In the genomic region with DNA sequence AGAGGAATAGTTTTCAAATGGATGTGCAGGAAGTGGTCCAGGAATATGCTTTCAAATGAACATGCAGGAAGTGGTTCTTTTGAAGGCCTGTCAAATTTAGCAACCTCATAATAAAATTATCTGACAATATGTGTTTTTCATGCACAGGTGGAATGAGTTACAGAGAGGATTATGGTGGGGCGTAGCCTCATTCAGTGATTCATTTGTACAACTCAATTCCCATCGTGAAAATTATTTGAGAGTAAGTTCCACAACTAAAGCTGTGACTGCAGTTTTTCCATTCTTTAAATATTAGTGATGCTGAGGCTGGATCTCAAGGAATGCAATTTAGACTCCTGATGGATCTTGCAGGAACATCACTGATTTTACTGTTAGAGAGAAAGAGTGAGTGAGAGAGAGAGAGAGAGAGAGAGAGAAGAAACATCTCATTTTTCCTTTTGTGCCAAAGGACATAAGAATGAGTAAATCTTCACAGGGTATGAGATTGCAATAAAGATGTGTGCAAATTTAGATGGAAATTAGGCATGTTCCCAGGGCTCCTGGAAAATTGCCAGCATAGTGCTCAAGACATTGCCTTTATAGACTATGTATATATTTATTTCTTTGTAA, we compare ENCODE assay signal across 22 cellular contexts.
DNase-seq lines count a peak whose midpoint lies in the region; FAIRE-seq and TF ChIP-seq lines count a peak whose summit lies in the region.
"Had no signal": no experiment of that assay in that cellular context is flagged by ENCODE, and none has a peak within 500 bp of the region (broad histone marks: within the 10 kb centered on the region; RNA-seq: fewer than 3 reads in every experiment).

No MANE protein-coding gene starts in this region.

- H3K4me2 ChIP-seq in SK-N-SH (no peak overlapping the region), hepatocyte (no peak overlapping the region)

- TF ChIP-seq CTCF in AG10803 (conservative IDR thresholded peaks at IDR 0.05; ENCODE audit: low read length) (0 out of 2 replicates have a peak, but pooled peaks have one; percentile 1), SK-N-SH (IDR thresholded peaks at IDR 0.05) (no peak), hepatocyte (IDR thresholded peaks at IDR 0.05; ENCODE audit: poor library complexity) (no peak), BE2C (IDR thresholded peaks at IDR 0.05; ENCODE audit: low read depth, low read length) (no peak), Caco-2 (IDR thresholded peaks at IDR 0.05; ENCODE audit: insufficient read depth in 1 of 2, low read depth in 1 of 2, low read length in 1 of 2, severe bottlenecking in 1 of 2, unreplicated experiment in 1 of 2) (no peak)

- no peak overlapping the region for H2AFZ ChIP-seq in SK-N-SH (ENCODE audit: low read depth)
- no peak overlapping the region for H2AFZ ChIP-seq in hepatocyte

- WGBS in SK-N-SH (ENCODE audit: low lambda C conversion rate): 17% methylated on average over 2 of the region's 2 CpGs
- 62% methylated on average over 2 of the region's 2 CpGs for whole genome bisulfite sequencing in hepatocyte (ENCODE audit: low lambda C conversion rate, missing lambda C conversion rate)

- POLR2A ChIA-PET in SK-N-SH (lab: Yijun Ruan, JAX): no interaction called here
- POLR2A ChIA-PET in Caco-2 (lab: Charles Lee): no interaction called here

- no peaks in the 10 kb centered on the region for H3K9me3 Mint-ChIP-seq in Caco-2 (ENCODE audit: unreplicated experiment)
- H3K9me3 Mint-ChIP-seq: activated T-helper 2 cell treated with anti-CD3 and anti-CD28 coated beads, Interferon-gamma antibody, Interleukin-2, Interleukin-4, amounts not matched to agents 10 μg/mL and 5 μg/mL and 100 μg/mL, durations not matched to agents 14 hours and 24 hours and 36 hours; effector memory CD8-positive, alpha-beta T cell had no signal

- H3K4me1 ChIP-seq in SK-N-SH (ENCODE audit: control insufficient read depth in 1 of 2, insufficient read depth in 2 of 2, low read depth in 1 of 2, low read length in 1 of 2) (no peaks in the 10 kb centered on the region; a peak in 1 of 4 replicates), hepatocyte (ENCODE audit: insufficient read depth) (no peaks in the 10 kb centered on the region), BE2C (no peaks in the 10 kb centered on the region), Caco-2 (no peaks in the 10 kb centered on the region)
- H3K4me1 ChIP-seq: esophagus muscularis mucosa, prostate gland, SJSA1 had no signal

- peak overlapping the region; percentile 9; a peak in 2 of 4 replicates for H3K27ac ChIP-seq in SK-N-SH (ENCODE audit: low read depth in 2 of 2, low read length in 1 of 2)
- no peak overlapping the region for H3K27ac ChIP-seq in hepatocyte
- H3K27ac ChIP-seq: esophagus muscularis mucosa, prostate gland, SJSA1, VCaP had no signal

- H3K79me2 ChIP-seq in SK-N-SH (ENCODE audit: insufficient read depth) (no peaks in the 10 kb centered on the region), hepatocyte (no peaks in the 10 kb centered on the region)

- H4K20me1 ChIP-seq in SK-N-SH (ENCODE audit: insufficient read depth): no peaks in the 10 kb centered on the region
- H4K20me1 ChIP-seq in hepatocyte (ENCODE audit: insufficient read depth, poor library complexity, severe bottlenecking): no peaks in the 10 kb centered on the region

- H3K9me2 ChIP-seq in SK-N-SH (no peaks in the 10 kb centered on the region), hepatocyte (replicated peaks; ENCODE audit: insufficient read depth) (no peaks in the 10 kb centered on the region)

- peak; percentile 11 to 41; a peak in 2 of 4 replicates for TF ChIP-seq EP300 in SK-N-SH (IDR thresholded peaks at IDR 0.05; ENCODE audit: borderline replicate concordance in 1 of 2, low read depth in 1 of 2, low read length in 1 of 2)

- H3K4me3 Mint-ChIP-seq in Caco-2 (ENCODE audit: unreplicated experiment): no peak overlapping the region
- H3K4me3 Mint-ChIP-seq: activated naive CD8-positive, alpha-beta T cell treated with anti-CD3 and anti-CD28 coated beads for 36 hours; effector memory CD8-positive, alpha-beta T cell had no signal

- peaks cover 0 to 7% of the 10 kb centered on the region in 2 experiments for H3K36me3 ChIP-seq in SK-N-SH (replicated peaks in 1 of 2; ENCODE audit: control insufficient read depth in 1 of 2, insufficient read depth in 2 of 2, low read length in 1 of 2)
- H3K36me3 ChIP-seq in hepatocyte (replicated peaks; ENCODE audit: insufficient read depth, low read depth): no peaks in the 10 kb centered on the region
- no peaks in the 10 kb centered on the region for H3K36me3 ChIP-seq in BE2C
- no peaks in the 10 kb centered on the region for H3K36me3 ChIP-seq in Caco-2 (ENCODE audit: control insufficient read depth, insufficient read depth, low read length)
- H3K36me3 ChIP-seq: esophagus muscularis mucosa, prostate gland, SJSA1 had no signal

- no peaks in the 10 kb centered on the region for H3K36me3 Mint-ChIP-seq in Caco-2 (ENCODE audit: insufficient read depth, unreplicated experiment)
- H3K36me3 Mint-ChIP-seq: activated naive CD8-positive, alpha-beta T cell treated with anti-CD3 and anti-CD28 coated beads for 36 hours had no signal

- intact Hi-C loops in Caco-2 (cut with micrococcal nuclease; ENCODE audit: unreplicated experiment): no loop called here

- TF ChIP-seq RAD21 in SK-N-SH (IDR thresholded peaks at IDR 0.05; ENCODE audit: low read length): no peak

- 0 out of 2 replicates have a peak, but pooled peaks cover 6% of the 10 kb centered on the region for H3K9me3 ChIP-seq in SK-N-SH
- no peaks in the 10 kb centered on the region for H3K9me3 ChIP-seq in hepatocyte (ENCODE audit: low read depth)
- H3K9me3 ChIP-seq in BE2C: no peaks in the 10 kb centered on the region
- no peaks in the 10 kb centered on the region for H3K9me3 ChIP-seq in Caco-2
- H3K9me3 ChIP-seq: esophagus muscularis mucosa, prostate gland, SJSA1 had no signal

- H3K27me3 Mint-ChIP-seq in Caco-2 (ENCODE audit: insufficient read depth, unreplicated experiment): peaks cover 3% of the 10 kb centered on the region
- H3K27me3 Mint-ChIP-seq: activated naive CD8-positive, alpha-beta T cell treated with anti-CD3 and anti-CD28 coated beads for 36 hours; effector memory CD8-positive, alpha-beta T cell had no signal

- no peak for TF ChIP-seq POLR2A in H54 (IDR thresholded peaks at IDR 0.05; ENCODE audit: low read depth, low read length)

- no peak overlapping the region for H3K4me3 ChIP-seq in AG10803 (ENCODE audit: low read length)
- H3K4me3 ChIP-seq in SK-N-SH (ENCODE audit: low read depth in 2 of 2, low read length in 1 of 2): no peak overlapping the region
- H3K4me3 ChIP-seq in hepatocyte: no peak overlapping the region
- H3K4me3 ChIP-seq in BE2C (ENCODE audit: low read depth, low read length): no peak overlapping the region
- no peak overlapping the region for H3K4me3 ChIP-seq in Caco-2 (ENCODE audit: low read depth, low read length)
- H3K4me3 ChIP-seq: esophagus muscularis mucosa, prostate gland, SJSA1 had no signal

- H3K9ac ChIP-seq in SK-N-SH: no peak overlapping the region

- peaks cover 4% of the 10 kb centered on the region for H3F3A ChIP-seq in SK-N-SH (replicated peaks; ENCODE audit: insufficient read depth)

- BruUV-seq in Caco-2 (replicated peaks; lab: Mats Ljungman, UMichigan): no TSS peak

- H3K4me1 Mint-ChIP-seq in Caco-2 (ENCODE audit: low read depth, unreplicated experiment): no peaks in the 10 kb centered on the region
- H3K4me1 Mint-ChIP-seq: activated naive CD8-positive, alpha-beta T cell treated with anti-CD3 and anti-CD28 coated beads for 36 hours had no signal

- H3K27me3 ChIP-seq in SK-N-SH (ENCODE audit: insufficient read depth) (no peaks in the 10 kb centered on the region), hepatocyte (no peaks in the 10 kb centered on the region), BE2C (no peaks in the 10 kb centered on the region), Caco-2 (replicated peaks; ENCODE audit: control insufficient read depth, insufficient read depth, low read length) (no peaks in the 10 kb centered on the region)
- H3K27me3 ChIP-seq: esophagus muscularis mucosa, SJSA1 had no signal

- CTCF ChIA-PET in SK-N-SH (lab: Yijun Ruan, JAX): no interaction called here
- CTCF ChIA-PET in Caco-2 (lab: Charles Lee): no interaction called here

- peak; percentile 86 for DNase-seq in AG10803 (ENCODE audit: low read depth)
- DNase-seq in H54 (ENCODE audit: insufficient read length, low spot score): no peak
- DNase-seq in SK-N-SH: no peak
- DNase-seq in hepatocyte (ENCODE audit: low spot score): peak; percentile 10
- no peak for DNase-seq in NCI-H345 (lab: John Stamatoyannopoulos, UW)
- DNase-seq in BE2C: no peak
- DNase-seq in Caco-2: no peak
- DNase-seq: activated CD4-positive, alpha-beta T cell treated with anti-CD3 and anti-CD28 coated beads, Interleukin-2, amount 50 U/mL, for 1 hour; activated CD8-positive, alpha-beta memory T cell treated with anti-CD3 and anti-CD28 coated beads, Interleukin-2, amount 50 U/mL, for 4 hours; activated naive CD8-positive, alpha-beta T cell treated with anti-CD3 and anti-CD28 coated beads for 36 hours; DMS79; effector memory CD8-positive, alpha-beta T cell; NCI-H1105 treated with DMSO at 0.1 percent for 48 hours; NCI-H2081; NCI-H510A; NK-92 treated with Interleukin-12 subunit alpha and Interleukin-12 subunit beta, amount 100 ng/mL, for 24 hours had no signal

- peak; percentile 52 for FAIRE-seq in H54 (lab: Jason Lieb, UNC)
- FAIRE-seq: HepG2 had no signal

- H3K27ac Mint-ChIP-seq in Caco-2 (ENCODE audit: unreplicated experiment): no peak overlapping the region
- H3K27ac Mint-ChIP-seq: activated naive CD8-positive, alpha-beta T cell treated with anti-CD3 and anti-CD28 coated beads for 36 hours; activated T-helper 2 cell treated with anti-CD3 and anti-CD28 coated beads, Interferon-gamma antibody, Interleukin-2, Interleukin-4, amounts not matched to agents 10 μg/mL and 5 μg/mL and 100 μg/mL, durations not matched to agents 14 hours and 24 hours and 36 hours; effector memory CD8-positive, alpha-beta T cell had no signal

TF ChIP-seq in SK-N-SH, 30 proteins besides CTCF, POLR2A, EP300 and RAD21 (continues in another document):
- TF ChIP-seq POLR2AphosphoS5 (IDR thresholded peaks at IDR 0.05; ENCODE audit: low read depth, low read length) (0 out of 2 replicates have a peak, but pooled peaks have one; percentile 33), FOSL2 (IDR thresholded peaks at IDR 0.05; ENCODE audit: borderline replicate concordance, low read depth) (no peak), ELF1 (IDR thresholded peaks at IDR 0.05) (no peak), SIN3A (IDR thresholded peaks at IDR 0.05; ENCODE audit: borderline replicate concordance, low read depth, low read length) (no peak), CHD2 (IDR thresholded peaks at IDR 0.05; ENCODE audit: low read length, partially characterized antibody) (no peak)
- TF ChIP-seq, protein P1, sequence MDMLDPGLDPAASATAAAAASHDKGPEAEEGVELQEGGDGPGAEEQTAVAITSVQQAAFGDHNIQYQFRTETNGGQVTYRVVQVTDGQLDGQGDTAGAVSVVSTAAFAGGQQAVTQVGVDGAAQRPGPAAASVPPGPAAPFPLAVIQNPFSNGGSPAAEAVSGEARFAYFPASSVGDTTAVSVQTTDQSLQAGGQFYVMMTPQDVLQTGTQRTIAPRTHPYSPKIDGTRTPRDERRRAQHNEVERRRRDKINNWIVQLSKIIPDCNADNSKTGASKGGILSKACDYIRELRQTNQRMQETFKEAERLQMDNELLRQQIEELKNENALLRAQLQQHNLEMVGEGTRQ (IDR thresholded peaks at IDR 0.05; ENCODE audit: borderline replicate concordance, low read depth, low read length): no peak

Comparison
In these comparisons a context has a peak if more than half of its experiments do, and no peak if none do; other contexts are left out.
1. DNase-seq: peak in AG10803 (single experiment) and hepatocyte (single experiment); none in H54 (single experiment), SK-N-SH (single experiment), NCI-H345 (single experiment), BE2C (single experiment) and Caco-2 (0 of 2).